Comparison of ENCODE assay signal across 1 cellular context in genomic region chr19:53536223-53536543, GRCh38.
TF ChIP-seq lines count a peak whose summit lies in the region.

No MANE protein-coding gene starts in this region.

TF ChIP-seq in GM23338, 12 proteins besides CTCF, POLR2A, EP300 and RAD21 (continued from another document):
- TF ChIP-seq ZNF462 (CRISPR knock-in tag; IDR thresholded peaks at IDR 0.05) (no peak), EZH2phosphoT487 (IDR thresholded peaks at IDR 0.05; ENCODE audit: unreplicated experiment) (no peak), ZNF114 (CRISPR knock-in tag; IDR thresholded peaks at IDR 0.05) (no peak), CREB1 (CRISPR knock-in tag; IDR thresholded peaks at IDR 0.05; ENCODE audit: low read depth) (no peak), EZH2 (IDR thresholded peaks at IDR 0.05; ENCODE audit: low read depth, unreplicated experiment) (no peak), JUNB (IDR thresholded peaks at IDR 0.05; ENCODE audit: unreplicated experiment) (no peak), REST (IDR thresholded peaks at IDR 0.05; ENCODE audit: unreplicated experiment) (no peak), NANOG (IDR thresholded peaks at IDR 0.05; ENCODE audit: borderline replicate concordance) (no peak), ZNF331 (CRISPR knock-in tag; IDR thresholded peaks at IDR 0.05; ENCODE audit: low read depth) (no peak)
